Comparison of ENCODE assay signal across 2 cellular contexts in genomic region chr20:10007747-10008146, GRCh38.
TF ChIP-seq lines count a peak whose summit lies in the region.

No MANE protein-coding gene starts in this region.

TF ChIP-seq in H1, 55 proteins besides CTCF, POLR2A, EP300 and RAD21:
- TF ChIP-seq EZH2 (IDR thresholded peaks at IDR 0.05; ENCODE audit: low read depth, low read length, severe bottlenecking) (no peak), SIN3A (conservative IDR thresholded peaks at IDR 0.05 in 1 of 2, IDR thresholded peaks at IDR 0.05 in 1 of 2; ENCODE audit: low read depth in 1 of 2, low read length in 2 of 2) (no peak), BACH1 (IDR thresholded peaks at IDR 0.05; ENCODE audit: low read length) (no peak), CEBPB (IDR thresholded peaks at IDR 0.05; ENCODE audit: low read depth, low read length) (no peak), RBBP5 (IDR thresholded peaks at IDR 0.05; ENCODE audit: borderline replicate concordance, low read depth, low read length) (no peak), BCL11A (IDR thresholded peaks at IDR 0.05; ENCODE audit: low read depth in 2 of 2, low read length in 2 of 2) (no peak), USF2 (IDR thresholded peaks at IDR 0.05; ENCODE audit: low read length) (no peak)

TF ChIP-seq in SK-N-SH, 30 proteins besides CTCF, POLR2A, EP300 and RAD21:
- TF ChIP-seq TEAD4 (IDR thresholded peaks at IDR 0.05; ENCODE audit: borderline replicate concordance, insufficient read depth) = no peak
- no peak for TF ChIP-seq EZH2phosphoT487 (IDR thresholded peaks at IDR 0.05; ENCODE audit: borderline replicate concordance, low read depth)
- TF ChIP-seq TAF1 (IDR thresholded peaks at IDR 0.05; ENCODE audit: borderline replicate concordance, low read depth, low read length) = no peak
- TF ChIP-seq NRF1 (IDR thresholded peaks at IDR 0.05; ENCODE audit: low read depth, low read length) = no peak
- TF ChIP-seq ELF1 (IDR thresholded peaks at IDR 0.05) = no peak
- no peak for TF ChIP-seq REST (IDR thresholded peaks at IDR 0.05; ENCODE audit: low read depth, low read length)
- TF ChIP-seq IRF3 (IDR thresholded peaks at IDR 0.05; ENCODE audit: low read depth, low read length) = no peak
- no peak for TF ChIP-seq FOXJ3 (CRISPR knock-in tag; IDR thresholded peaks at IDR 0.05)
- TF ChIP-seq TCF12 (IDR thresholded peaks at IDR 0.05) = no peak
- no peak for TF ChIP-seq FOSL2 (IDR thresholded peaks at IDR 0.05; ENCODE audit: borderline replicate concordance, low read depth)
- no peak for TF ChIP-seq FOXM1 (IDR thresholded peaks at IDR 0.05; ENCODE audit: low read depth)
- TF ChIP-seq JUND (IDR thresholded peaks at IDR 0.05) = no peak
